Comparison of ENCODE assay signal across 9 cellular contexts in genomic region chr14:74478996-74479635, GRCh38. TPM values are rescaled to one million over a fixed set of nuclear protein-coding genes. Genes with fewer than 3 reads are reported as not detected.
A peak's percentile ranks its signal among the peaks of the same experiment; 100 is the strongest.
DNase-seq lines count a peak whose midpoint lies in the region; TF ChIP-seq lines count a peak whose summit lies in the region.
"Had no signal": no experiment of that assay in that cellular context is flagged by ENCODE, and none has a peak within 500 bp of the region (broad histone marks: within the 10 kb centered on the region; RNA-seq: fewer than 3 reads in every experiment).

No MANE protein-coding gene starts in this region.

- BruUV-seq in PC-9 (replicated peaks; lab: Mats Ljungman, UMichigan) = no TSS peak

- CTCF ChIA-PET in PC-9 (lab: Charles Lee) = interaction anchor here (0.7 to 1.5 kb wide), 4 partner anchors 11 to 115 kb away, joined by 3 to 7 read pairs (median 3); no protein-coding TSS in a partner anchor

- no peak overlapping the region for H2AFZ ChIP-seq in PC-9

- H3F3A ChIP-seq in PC-9 (ENCODE audit: insufficient read depth, low read depth) = peaks cover 6% of the 10 kb centered on the region

- H3K9me2 ChIP-seq in PC-9 (ENCODE audit: insufficient read depth) = no peaks in the 10 kb centered on the region

- TF ChIP-seq CTCF in PC-9 (conservative IDR thresholded peaks at IDR 0.05) (peak; percentile 95), tibial artery (IDR thresholded peaks at IDR 0.05) (peak; percentile 59 to 60)

- POLR2A ChIA-PET in PC-9 (lab: Charles Lee; ENCODE audit: unreplicated experiment) = interaction anchor here (0.6 to 0.7 kb wide), 2 partner anchors 14 to 28 kb away, joined by 3 to 4 read pairs; partner anchors contain the start of gene NPC2

- no peaks in the 10 kb centered on the region for H3K9me3 ChIP-seq in PC-9 (ENCODE audit: insufficient read depth, low read depth)
- no peaks in the 10 kb centered on the region for H3K9me3 ChIP-seq in tibial artery

- intact Hi-C loops in PC-9 (cut with micrococcal nuclease; ENCODE audit: unreplicated experiment) (loop anchor here (1.0 kb wide), 3 partner anchors 117 to 368 kb away; no protein-coding TSS in a partner anchor), tibial artery (cut with DNase I; ENCODE audit: low total_unique reads) (no loop called here)

- H4K20me1 ChIP-seq in PC-9 (ENCODE audit: insufficient read depth) = no peaks in the 10 kb centered on the region; the same call in 1 of the 2 replicates

- H3K4me3 ChIP-seq in PC-9 (no peak overlapping the region), tibial artery (no peak overlapping the region)

- H3K4me2 ChIP-seq in PC-9 = no peak overlapping the region

- H3K4me1 ChIP-seq in PC-9 (replicated peaks; ENCODE audit: insufficient read depth) = no peaks in the 10 kb centered on the region
- peaks cover 0 to 7% (median 0%) of the 10 kb centered on the region in 4 donors for H3K4me1 ChIP-seq in tibial artery

- H3K27me3 ChIP-seq in PC-9 (ENCODE audit: insufficient read depth, low read depth) (no peaks in the 10 kb centered on the region), tibial artery (no peaks in the 10 kb centered on the region)

- DNase-seq in NCI-H345 treated with DMSO at 0.1 percent for 48 hours (lab: John Stamatoyannopoulos, UW; ENCODE audit: unreplicated experiment) (peak; percentile 6), NCI-H345 (lab: John Stamatoyannopoulos, UW) (no peak), PC-9 (peak in 1 of 2 experiments; percentile 36), globus pallidus (ENCODE audit: low spot score) (peak; percentile 20), tibial artery (no peak), NCI-H226 (no peak)
- DNase-seq in activated CD4-positive, alpha-beta T cell treated with anti-CD3 and anti-CD28 coated beads for 4 hours = no peak
- no peak for DNase-seq in activated CD4-positive, CD25-positive, alpha-beta regulatory T cell (lab: John Stamatoyannopoulos, UW)
- DNase-seq: COR-L47 had no signal

- H3K36me3 ChIP-seq in PC-9 (ENCODE audit: low read depth) (peaks cover 56% of the 10 kb centered on the region), tibial artery (peaks cover 26 to 91% (median 60%) of the 10 kb centered on the region in 3 donors)

- H3K27ac ChIP-seq in PC-9 (no peak overlapping the region), tibial artery (no peak overlapping the region)

- no peaks in the 10 kb centered on the region for H3K79me2 ChIP-seq in PC-9 (ENCODE audit: low read depth)

RNA-seq across cellular contexts. Expression of gene NPC2, which starts 14.0 kb away (rescaled TPM):
- total RNA-seq in PC-9 (2021) = 1,010 and 1,208 TPM in 2 replicates

RNA-seq across cellular contexts. Expression of gene ISCA2, which starts 14.4 kb away (rescaled TPM):
- total RNA-seq in PC-9 (2021) = 83.2 and 86.5 TPM in 2 replicates

RNA-seq across cellular contexts. Expression of gene SYNDIG1L, which starts 53.1 kb away (rescaled TPM):
- 0.38 and 0.52 TPM in 2 replicates for total RNA-seq in PC-9 (2021)

Comparison
In these comparisons a context has a peak if more than half of its experiments do, and no peak if none do; other contexts are left out.
1. DNase-seq: peak in NCI-H345 treated with DMSO at 0.1 percent for 48 hours (single experiment) and globus pallidus (single experiment); none in NCI-H345 (single experiment), tibial artery (0 of 2), NCI-H226 (single experiment), activated CD4-positive, alpha-beta T cell treated with anti-CD3 and anti-CD28 coated beads for 4 hours (0 of 2) and activated CD4-positive, CD25-positive, alpha-beta regulatory T cell (0 of 4).